Comparison of ENCODE assay signal across 1 cellular context in the genomic region with DNA sequence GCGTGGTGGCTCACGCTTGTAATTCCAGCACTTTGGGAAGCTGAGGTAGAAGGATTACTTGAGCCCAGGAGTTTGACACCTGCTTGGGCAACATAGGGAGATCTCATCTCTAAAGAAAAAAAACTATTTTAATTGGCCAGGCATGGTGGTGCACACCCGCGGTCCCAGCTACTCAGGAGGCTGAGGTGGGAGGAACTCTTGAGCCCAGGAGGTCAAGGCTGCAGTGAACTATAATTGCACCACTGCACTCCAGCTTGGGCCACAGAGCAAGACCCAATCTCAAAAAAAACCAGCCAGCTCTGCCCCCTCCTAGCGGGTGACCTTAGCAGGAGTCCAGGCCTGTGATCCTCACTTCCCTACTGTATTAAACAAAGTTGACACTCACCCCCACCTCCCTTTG.
TF ChIP-seq lines count a peak whose summit lies in the region.

No MANE protein-coding gene starts in this region.

TF ChIP-seq in HCT116, 20 proteins besides CTCF, POLR2A, EP300 and RAD21:
- TF ChIP-seq SIN3A (IDR thresholded peaks at IDR 0.05; ENCODE audit: low read depth) = no peak
- TF ChIP-seq EZH2phosphoT487 (IDR thresholded peaks at IDR 0.05; ENCODE audit: borderline replicate concordance) = no peak
- TF ChIP-seq, protein P1, sequence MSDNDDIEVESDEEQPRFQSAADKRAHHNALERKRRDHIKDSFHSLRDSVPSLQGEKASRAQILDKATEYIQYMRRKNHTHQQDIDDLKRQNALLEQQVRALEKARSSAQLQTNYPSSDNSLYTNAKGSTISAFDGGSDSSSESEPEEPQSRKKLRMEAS (IDR thresholded peaks at IDR 0.05) = no peak
- TF ChIP-seq POLR2AphosphoS5 (IDR thresholded peaks at IDR 0.05; ENCODE audit: low read depth, low read length) = no peak
- no peak for TF ChIP-seq SRF (IDR thresholded peaks at IDR 0.05; ENCODE audit: low read depth)
- TF ChIP-seq SP1 (IDR thresholded peaks at IDR 0.05; ENCODE audit: low read depth) = no peak
- no peak for TF ChIP-seq EZH2 (IDR thresholded peaks at IDR 0.05)
TF ChIP-seq in HCT116: peak in this region for 0.
